In the genomic region with DNA sequence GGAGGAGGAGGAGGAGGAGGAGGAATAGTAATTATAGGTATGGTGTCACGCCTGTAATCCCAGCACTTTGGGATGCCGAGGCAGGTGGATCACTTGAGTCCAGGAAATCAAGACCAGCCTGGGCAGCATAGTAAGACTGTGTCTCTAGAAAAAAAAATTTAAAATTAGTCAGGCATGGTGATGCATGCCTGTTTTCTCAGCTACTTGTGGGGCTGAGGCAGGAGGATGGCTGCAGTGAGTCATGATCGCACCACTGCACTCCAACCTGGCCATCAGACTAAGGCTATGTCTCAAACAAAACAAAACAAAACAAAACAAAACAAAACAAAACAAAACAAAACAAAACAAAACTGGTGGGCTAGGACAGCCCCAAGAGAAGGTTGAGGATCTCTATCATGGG, we compare ENCODE assay signal across 25 cellular contexts. TPM values are rescaled to one million over a fixed set of nuclear protein-coding genes. Genes with fewer than 3 reads are reported as not detected.
DNase-seq lines count a peak whose midpoint lies in the region; ATAC-seq, FAIRE-seq and TF ChIP-seq lines count a peak whose summit lies in the region.
"Had no signal": no experiment of that assay in that cellular context is flagged by ENCODE, and none has a peak within 500 bp of the region (broad histone marks: within the 10 kb centered on the region; RNA-seq: fewer than 3 reads in every experiment).

No MANE protein-coding gene starts in this region.

- peaks cover 2% of the 10 kb centered on the region for H3K27me3 Mint-ChIP-seq in astrocyte (ENCODE audit: low read depth, unreplicated experiment)

- no peak overlapping the region for H3K4me3 ChIP-seq in AG10803 (ENCODE audit: low read length)
- no peak overlapping the region for H3K4me3 ChIP-seq in astrocyte (ENCODE audit: insufficient read depth, low read depth, low read length)
- H3K4me3 ChIP-seq: A549, right atrium auricular region, tibial nerve had no signal

- no peak overlapping the region for H3K27ac ChIP-seq in astrocyte (ENCODE audit: low read depth, low read length)
- H3K27ac ChIP-seq: A549, HL-60, right atrium auricular region, tibial nerve had no signal

- H3K9me3 ChIP-seq in astrocyte (ENCODE audit: insufficient read depth, low read depth, low read length), result no peaks in the 10 kb centered on the region
- H3K9me3 ChIP-seq: A549, right atrium auricular region, tibial nerve had no signal

- no peak overlapping the region for H3K4me2 ChIP-seq in astrocyte (ENCODE audit: low read length)
- H3K4me2 ChIP-seq: A549 had no signal

- H2AFZ ChIP-seq in astrocyte (ENCODE audit: low read depth, low read length), result no peak overlapping the region

- no peaks in the 10 kb centered on the region for H3K79me2 ChIP-seq in astrocyte (ENCODE audit: insufficient read depth, low read length)

- no peaks in the 10 kb centered on the region for H3K36me3 Mint-ChIP-seq in astrocyte (ENCODE audit: low read depth, unreplicated experiment)
- H3K36me3 Mint-ChIP-seq: naive B cell had no signal

- no peak overlapping the region for H3K4me3 Mint-ChIP-seq in astrocyte (ENCODE audit: unreplicated experiment)
- H3K4me3 Mint-ChIP-seq: activated CD8-positive, alpha-beta T cell treated with anti-CD3 and anti-CD28 coated beads for 36 hours; naive B cell; stimulated activated naive CD8-positive, alpha-beta T cell treated with anti-CD3 and anti-CD28 coated beads, Interleukin-15, Interleukin-2, amounts not matched to agents 100 ng/mL and 50 ng/mL, for 24 hours had no signal

- no peaks in the 10 kb centered on the region for H4K20me1 ChIP-seq in astrocyte (ENCODE audit: insufficient read depth, low read length)

- H3K36me3 ChIP-seq in astrocyte (ENCODE audit: insufficient read depth, low read length), result no peaks in the 10 kb centered on the region
- H3K36me3 ChIP-seq: right atrium auricular region, tibial nerve had no signal

- DNase-seq in AG10803 (ENCODE audit: low read depth) (peak; percentile 46), M059J (ENCODE audit: low read depth) (peak; percentile 78), astrocyte (ENCODE audit: low read depth) (peak; percentile 33), iris pigment epithelial cell (ENCODE audit: low read depth) (peak; percentile 41), left colon (no peak), left ventricle myocardium superior (no peak)
- DNase-seq: activated CD4-positive, CD25-positive, alpha-beta regulatory T cell; activated CD8-positive, alpha-beta T cell treated with anti-CD3 and anti-CD28 coated beads for 36 hours; activated naive CD4-positive, alpha-beta T cell; amniotic stem cell; C1 segment of cervical spinal cord; naive B cell; NCI-H1436; NCI-H524 treated with DMSO at 0.1 percent for 48 hours; stimulated activated CD4-positive, alpha-beta T cell treated with anti-CD3 and anti-CD28 coated beads, Interleukin-12 subunit alpha, Interleukin-12 subunit beta, amount 100 ng/mL, for 4 hours; T-helper 9 cell had no signal

- no peaks in the 10 kb centered on the region for H3K4me1 ChIP-seq in astrocyte (ENCODE audit: insufficient read depth, low read length)
- H3K4me1 ChIP-seq: right atrium auricular region had no signal

- peak; percentile 94 for FAIRE-seq in astrocyte (lab: Jason Lieb, UNC)
- FAIRE-seq: A549, G401.6, GM18507 had no signal

- no peaks in the 10 kb centered on the region for H3K27me3 ChIP-seq in astrocyte (ENCODE audit: insufficient read depth, low read length)
- H3K27me3 ChIP-seq: right atrium auricular region had no signal

- H3K9me3 Mint-ChIP-seq in astrocyte (ENCODE audit: unreplicated experiment), result no peaks in the 10 kb centered on the region
- H3K9me3 Mint-ChIP-seq: activated CD8-positive, alpha-beta T cell treated with anti-CD3 and anti-CD28 coated beads for 36 hours; stimulated activated naive CD8-positive, alpha-beta T cell treated with anti-CD3 and anti-CD28 coated beads, Interleukin-15, Interleukin-2, amounts not matched to agents 100 ng/mL and 50 ng/mL, for 24 hours had no signal

- ATAC-seq in left colon (no peak), GM18909 (IDR thresholded peaks at IDR 0.05; ENCODE audit: poor library complexity, unreplicated experiment) (no peak), HG02610 (IDR thresholded peaks at IDR 0.05; ENCODE audit: unreplicated experiment) (no peak), left ventricle myocardium superior (no peak)
- ATAC-seq: activated CD8-positive, alpha-beta T cell treated with anti-CD3 and anti-CD28 coated beads for 36 hours had no signal

- TF ChIP-seq CTCF in AG10803 (conservative IDR thresholded peaks at IDR 0.05; ENCODE audit: low read length) (no peak), astrocyte (IDR thresholded peaks at IDR 0.05; ENCODE audit: insufficient read depth, low read depth, low read length) (no peak)

- no peak overlapping the region for H3K9ac ChIP-seq in astrocyte (ENCODE audit: low read length)

- peaks cover 7% of the 10 kb centered on the region for H3K4me1 Mint-ChIP-seq in astrocyte (ENCODE audit: low read depth, unreplicated experiment)

- H3K27ac Mint-ChIP-seq in astrocyte (ENCODE audit: unreplicated experiment), result no peak overlapping the region
- H3K27ac Mint-ChIP-seq: activated CD8-positive, alpha-beta T cell treated with anti-CD3 and anti-CD28 coated beads for 36 hours; stimulated activated naive CD8-positive, alpha-beta T cell treated with anti-CD3 and anti-CD28 coated beads, Interleukin-15, Interleukin-2, amounts not matched to agents 100 ng/mL and 50 ng/mL, for 24 hours had no signal

- intact Hi-C loops in left colon (cut with DNase I, micrococcal nuclease), result no loop called here
- intact Hi-C loops in left ventricle myocardium superior (cut with micrococcal nuclease), result no loop called here

RNA-seq across cellular contexts. Expression of gene STARD8, which starts 3.0 kb away (rescaled TPM):
- 9.5 and 14.4 TPM in 2 replicates for total RNA-seq in M059J (2014; rRNA removed; shearing (Covaris generic))
- total RNA-seq in astrocyte, result 1.0 and 1.3 TPM in 2 replicates
- 1 to 10 TPM; 1.7 to 2.3 TPM for total RNA-seq in left colon
- total RNA-seq in left ventricle myocardium superior, result 10.5 TPM

Comparison
In these comparisons a context has a peak if more than half of its experiments do, and no peak if none do; other contexts are left out.
1. DNase-seq: peak in AG10803 (single experiment), M059J (single experiment), astrocyte (single experiment) and iris pigment epithelial cell (single experiment); none in left colon (0 of 2) and left ventricle myocardium superior (single experiment).